ENCODE assay signal across 21 cellular contexts in genomic region chrX:96985046-96985445, GRCh38.
"Had no signal": no experiment of that assay in that cellular context is flagged by ENCODE, and none has a peak within 500 bp of the region (broad histone marks: within the 10 kb centered on the region; RNA-seq: fewer than 3 reads in every experiment).

No MANE protein-coding gene starts in this region.

- H2AFZ ChIP-seq: neural progenitor cell had no signal

- H3K27me3 ChIP-seq: neural progenitor cell, testis, upper lobe of left lung had no signal

- H3K27ac ChIP-seq: coronary artery, heart right ventricle, lower lobe of right lung, neural progenitor cell, SK-N-MC, testis, upper lobe of left lung, WERI-Rb-1 had no signal

- H3K4me3 ChIP-seq: coronary artery, heart right ventricle, lower lobe of right lung, neural progenitor cell, SK-N-MC, testis, upper lobe of left lung had no signal

- ATAC-seq: activated CD8-positive, alpha-beta T cell treated with anti-CD3 and anti-CD28 coated beads, Interleukin-2, amount 10 ng/mL, durations not matched to agents 7 days and 5 days; heart right ventricle; left lobe of liver; lower lobe of right lung; naive thymus-derived CD8-positive, alpha-beta T cell; sciatic nerve; stimulated activated naive B cell treated with anti-CD40 and anti-IgM and Interleukin-4, amounts not matched to agents 10 μg/mL and 1 μg/mL and 100 μg/mL, for 72 hours; T-cell had no signal

- FAIRE-seq: small intestine, TTC549 had no signal

- H3K36me3 ChIP-seq: heart right ventricle, neural progenitor cell, upper lobe of left lung, WERI-Rb-1 had no signal

- DNase-seq: activated CD4-positive, alpha-beta T cell treated with anti-CD3 and anti-CD28 coated beads, Interleukin-2, amount 50 U/mL, for 1 hour; activated CD4-positive, CD25-positive, alpha-beta regulatory T cell treated with anti-CD3 and anti-CD28 coated beads, Interleukin-2, amount 50 U/mL, for 72 hours; activated CD8-positive, alpha-beta T cell treated with anti-CD3 and anti-CD28 coated beads, Interleukin-2, amount 10 ng/mL, durations not matched to agents 7 days and 5 days; activated gamma-delta T cell; aorta; heart right ventricle; lower lobe of right lung; naive thymus-derived CD8-positive, alpha-beta T cell; small intestine; stimulated activated CD4-positive, alpha-beta T cell treated with anti-CD3 and anti-CD28 coated beads, Interleukin-15, amount 100 ng/mL, for 24 hours; stimulated activated naive B cell treated with anti-CD40 and anti-IgM and Interleukin-4, amounts not matched to agents 10 μg/mL and 1 μg/mL and 100 μg/mL, for 72 hours; T-cell; testis; upper lobe of left lung; WERI-Rb-1 had no signal

- H3K4me1 ChIP-seq: lower lobe of right lung, testis, upper lobe of left lung had no signal

- H3K9ac ChIP-seq: neural progenitor cell had no signal

- H3K4me2 ChIP-seq: neural progenitor cell had no signal

- H3K9me3 ChIP-seq: heart right ventricle, lower lobe of right lung, testis, upper lobe of left lung had no signal
